In the genomic region with DNA sequence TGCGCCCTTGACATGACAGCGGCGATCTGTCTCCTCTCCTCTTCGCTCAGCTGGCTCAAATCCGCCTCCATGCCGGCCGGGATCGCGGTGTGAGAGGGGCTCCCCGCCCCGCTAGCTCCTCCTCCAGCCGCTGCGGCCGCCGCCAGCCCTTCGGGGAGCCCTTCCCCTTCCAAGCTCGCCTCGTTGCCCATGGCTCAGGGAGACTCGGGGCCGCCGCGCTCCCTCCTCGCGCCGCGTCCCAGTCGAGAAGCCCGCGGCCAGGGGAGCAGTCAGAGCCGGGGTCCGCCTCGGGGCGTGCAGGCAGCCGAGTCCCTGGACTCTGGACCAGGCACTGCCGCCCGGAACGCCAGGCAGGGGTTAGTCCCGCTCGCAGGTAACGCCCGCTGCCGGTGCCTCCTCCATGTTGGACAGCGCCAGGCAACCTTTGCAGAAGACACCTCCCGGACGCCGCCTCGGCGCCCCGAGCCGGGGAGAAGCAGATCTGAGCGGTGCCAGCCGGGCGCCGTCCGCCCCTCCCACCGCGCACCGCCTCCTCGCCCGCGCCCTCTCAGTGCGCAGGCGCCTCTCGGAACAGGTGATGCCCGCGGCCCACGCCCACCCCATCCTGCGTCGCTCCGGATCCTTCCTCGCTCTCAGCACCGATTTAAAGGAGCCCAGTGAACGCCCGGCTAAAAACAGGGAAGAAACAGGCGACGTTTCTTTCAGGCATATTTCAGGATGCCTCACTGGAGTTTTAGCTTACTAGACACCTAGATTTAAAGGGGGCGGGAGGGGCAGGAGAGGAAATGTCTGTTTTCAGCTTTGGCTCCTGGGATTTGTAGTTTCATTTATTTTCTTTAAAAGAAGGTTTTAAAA, we compare ENCODE assay signal across 8 cellular contexts. TPM values are rescaled to one million over a fixed set of nuclear protein-coding genes. Genes with fewer than 3 reads are reported as not detected.
DNase-seq lines count a peak whose midpoint lies in the region; ATAC-seq, FAIRE-seq and TF ChIP-seq lines count a peak whose summit lies in the region.

A gene with protein sequence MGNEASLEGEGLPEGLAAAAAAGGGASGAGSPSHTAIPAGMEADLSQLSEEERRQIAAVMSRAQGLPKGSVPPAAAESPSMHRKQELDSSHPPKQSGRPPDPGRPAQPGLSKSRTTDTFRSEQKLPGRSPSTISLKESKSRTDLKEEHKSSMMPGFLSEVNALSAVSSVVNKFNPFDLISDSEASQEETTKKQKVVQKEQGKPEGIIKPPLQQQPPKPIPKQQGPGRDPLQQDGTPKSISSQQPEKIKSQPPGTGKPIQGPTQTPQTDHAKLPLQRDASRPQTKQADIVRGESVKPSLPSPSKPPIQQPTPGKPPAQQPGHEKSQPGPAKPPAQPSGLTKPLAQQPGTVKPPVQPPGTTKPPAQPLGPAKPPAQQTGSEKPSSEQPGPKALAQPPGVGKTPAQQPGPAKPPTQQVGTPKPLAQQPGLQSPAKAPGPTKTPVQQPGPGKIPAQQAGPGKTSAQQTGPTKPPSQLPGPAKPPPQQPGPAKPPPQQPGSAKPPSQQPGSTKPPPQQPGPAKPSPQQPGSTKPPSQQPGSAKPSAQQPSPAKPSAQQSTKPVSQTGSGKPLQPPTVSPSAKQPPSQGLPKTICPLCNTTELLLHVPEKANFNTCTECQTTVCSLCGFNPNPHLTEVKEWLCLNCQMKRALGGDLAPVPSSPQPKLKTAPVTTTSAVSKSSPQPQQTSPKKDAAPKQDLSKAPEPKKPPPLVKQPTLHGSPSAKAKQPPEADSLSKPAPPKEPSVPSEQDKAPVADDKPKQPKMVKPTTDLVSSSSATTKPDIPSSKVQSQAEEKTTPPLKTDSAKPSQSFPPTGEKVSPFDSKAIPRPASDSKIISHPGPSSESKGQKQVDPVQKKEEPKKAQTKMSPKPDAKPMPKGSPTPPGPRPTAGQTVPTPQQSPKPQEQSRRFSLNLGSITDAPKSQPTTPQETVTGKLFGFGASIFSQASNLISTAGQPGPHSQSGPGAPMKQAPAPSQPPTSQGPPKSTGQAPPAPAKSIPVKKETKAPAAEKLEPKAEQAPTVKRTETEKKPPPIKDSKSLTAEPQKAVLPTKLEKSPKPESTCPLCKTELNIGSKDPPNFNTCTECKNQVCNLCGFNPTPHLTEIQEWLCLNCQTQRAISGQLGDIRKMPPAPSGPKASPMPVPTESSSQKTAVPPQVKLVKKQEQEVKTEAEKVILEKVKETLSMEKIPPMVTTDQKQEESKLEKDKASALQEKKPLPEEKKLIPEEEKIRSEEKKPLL (N-terminal part only) (minus strand): TSS at position 483 of the 855 bp plus-strand sequence. CDS start 292 bp downstream, at position 191.

- peaks cover 9% of the 10 kb centered on the region; the same call in 1 of the 3 replicates for H3K4me1 ChIP-seq in A549
- no peaks in the 10 kb centered on the region for H3K4me1 ChIP-seq in ectodermal cell (ENCODE audit: control insufficient read depth, insufficient read depth, low read length)
- no peaks in the 10 kb centered on the region for H3K4me1 ChIP-seq in lung (ENCODE audit: control insufficient read depth in 2 of 2, insufficient read depth in 2 of 2, low read length in 2 of 2)

- peak in 1 of 2 experiments; percentile 19; a peak in 1 of 5 replicates for TF ChIP-seq RAD21 in A549 (conservative IDR thresholded peaks at IDR 0.05 in 1 of 2, IDR thresholded peaks at IDR 0.05 in 1 of 2)

- peak; percentile 52 to 92 for DNase-seq in A549 (ENCODE audit: low read depth in 1 of 2, low spot score in 1 of 2)
- peak; percentile 97 for DNase-seq in NCI-H2227 treated with DMSO at 0.1 percent for 48 hours (lab: John Stamatoyannopoulos, UW)
- DNase-seq in activated CD4-positive, alpha-beta T cell treated with anti-CD3 and anti-CD28 coated beads, Interleukin-2, amount 10 ng/mL, durations not matched to agents 24 days and 14 days: peak; percentile 87
- DNase-seq in lung (ENCODE audit: low spot score): peak; percentile 88
- DNase-seq in stimulated activated CD8-positive, alpha-beta memory T cell treated with anti-CD3 and anti-CD28 coated beads, Interleukin-12 subunit alpha, Interleukin-12 subunit beta, amount 100 ng/mL, for 4 hours (ENCODE audit: low read depth): peak; percentile 9

- WGBS in A549 (ENCODE audit: missing lambda C conversion rate): 0% methylated on average over 22 of the region's 77 CpGs
- 0% methylated on average over 77 of the region's 77 CpGs for WGBS in ectodermal cell, 2 experiments
- WGBS in lung, 2 donors: 1% methylated on average over 71 to 77 of the region's 77 CpGs

- no peak for TF ChIP-seq CTCF in A549 (IDR thresholded peaks at IDR 0.05)
- TF ChIP-seq CTCF in lung (IDR thresholded peaks at IDR 0.05; ENCODE audit: control extremely low read depth, extremely low read depth): no peak

- H3K36me3 Mint-ChIP-seq in activated CD4-positive, alpha-beta T cell treated with anti-CD3 and anti-CD28 coated beads, Interleukin-2, amount 10 ng/mL, durations not matched to agents 24 days and 14 days (ENCODE audit: low read depth): no peaks in the 10 kb centered on the region

- peak within 1 kb of the TSS; percentile 77 for H3K4me3 ChIP-seq in A549
- H3K4me3 ChIP-seq in ectodermal cell (ENCODE audit: insufficient read depth, low read depth, low read length): peak within 1 kb of the TSS; percentile 77
- peak within 1 kb of the TSS; percentile 47 for H3K4me3 ChIP-seq in lung

- H3K4me1 Mint-ChIP-seq in activated CD4-positive, alpha-beta T cell treated with anti-CD3 and anti-CD28 coated beads, Interleukin-2, amount 10 ng/mL, durations not matched to agents 24 days and 14 days: no peaks in the 10 kb centered on the region

- peak; percentile 92 to 98 for ATAC-seq in A549
- peak; percentile 84 for ATAC-seq in GM18870 (IDR thresholded peaks at IDR 0.05; ENCODE audit: unreplicated experiment)
- ATAC-seq in HG03139 (IDR thresholded peaks at IDR 0.05; ENCODE audit: unreplicated experiment): peak; percentile 98
- ATAC-seq in lung (ENCODE audit: insufficient read depth, low FRiP score): peak; percentile 99

- intact Hi-C loops in activated CD4-positive, alpha-beta T cell treated with anti-CD3 and anti-CD28 coated beads, Interleukin-2, amount 10 ng/mL, durations not matched to agents 24 days and 14 days (cut with micrococcal nuclease): no loop called here

- peak within 1 kb of the TSS; percentile 76 to 91 for H3K27ac ChIP-seq in A549
- peak within 1 kb of the TSS; percentile 97 for H3K27ac ChIP-seq in ectodermal cell (ENCODE audit: insufficient read depth, low read depth, low read length, poor library complexity, severe bottlenecking)
- peak within 1 kb of the TSS in 1 of 2 donors; percentile 69 for H3K27ac ChIP-seq in lung (ENCODE audit: low read depth in 1 of 2, low read length in 1 of 2)

- H3K9me3 ChIP-seq in A549 (no peaks in the 10 kb centered on the region), ectodermal cell (ENCODE audit: control insufficient read depth, low read length) (no peaks in the 10 kb centered on the region), lung (ENCODE audit: control insufficient read depth in 2 of 2, insufficient read depth in 1 of 2, low read length in 1 of 2) (no peaks in the 10 kb centered on the region)

- FAIRE-seq in A549 (lab: Jason Lieb, UNC): no peak

- H3K27me3 Mint-ChIP-seq in activated CD4-positive, alpha-beta T cell treated with anti-CD3 and anti-CD28 coated beads, Interleukin-2, amount 10 ng/mL, durations not matched to agents 24 days and 14 days: peaks cover 18% of the 10 kb centered on the region

- no peaks in the 10 kb centered on the region for H3K27me3 ChIP-seq in ectodermal cell (ENCODE audit: control insufficient read depth, insufficient read depth, low read length, poor library complexity, severe bottlenecking)
- no peaks in the 10 kb centered on the region for H3K27me3 ChIP-seq in lung (ENCODE audit: control insufficient read depth, insufficient read depth)

- H3K9me3 Mint-ChIP-seq in activated CD4-positive, alpha-beta T cell treated with anti-CD3 and anti-CD28 coated beads, Interleukin-2, amount 10 ng/mL, durations not matched to agents 24 days and 14 days: no peaks in the 10 kb centered on the region

- CTCF ChIA-PET in A549 (lab: Yijun Ruan, JAX): interaction anchor here (0.5 to 1.3 kb wide), 4 partner anchors 13 to 108 kb away, joined by 3 read pairs; no protein-coding TSS in a partner anchor

- peak within 1 kb of the TSS; percentile 62 for H3K4me3 Mint-ChIP-seq in activated CD4-positive, alpha-beta T cell treated with anti-CD3 and anti-CD28 coated beads, Interleukin-2, amount 10 ng/mL, durations not matched to agents 24 days and 14 days

- H3K36me3 ChIP-seq in ectodermal cell (ENCODE audit: control insufficient read depth, insufficient read depth, low read length): no peaks in the 10 kb centered on the region
- no peaks in the 10 kb centered on the region for H3K36me3 ChIP-seq in lung (ENCODE audit: control insufficient read depth in 2 of 2, insufficient read depth in 2 of 2, low read length in 2 of 2)

- H3K27ac Mint-ChIP-seq in activated CD4-positive, alpha-beta T cell treated with anti-CD3 and anti-CD28 coated beads, Interleukin-2, amount 10 ng/mL, durations not matched to agents 24 days and 14 days: no peak within 1 kb of the TSS

- POLR2A ChIA-PET in A549 (lab: Yijun Ruan, JAX): interaction anchor here (1.2 kb wide), 2 partner anchors 10 to 352 kb away, joined by 3 to 4 read pairs; no protein-coding TSS in a partner anchor

- no peak for TF ChIP-seq EP300 in A549 (IDR thresholded peaks at IDR 0.05)

- peak within 1 kb of the TSS; percentile 90 for H3K4me2 ChIP-seq in A549

- peak; percentile 79 for TF ChIP-seq POLR2A in A549 (IDR thresholded peaks at IDR 0.05; ENCODE audit: low read length)

RNA-seq across cellular contexts. Expression of the gene that starts here (rescaled TPM):
- polyA plus RNA-seq in A549 (2011; rRNA removed) (1.1 and 1.8 TPM in 2 replicates), A549 (2017; fragmentation: RNase III; extraction: RNeasy Plus Mini Kit Qiagen cat#74134 plus additional on column Dnase treatment) (0.41 to 0.84 TPM (median 0.70 TPM) in 3 replicates), lung (1 to 10 TPM; 1.0 to 1.3 TPM)
- 0.09 and 0.12 TPM in 2 replicates for polyA plus RNA-seq in A549 (2012; cell fraction: cytosol; rRNA removed)
- 0.23 and 0.26 TPM in 2 replicates for polyA plus RNA-seq in A549 (2012; cell fraction: nucleus; rRNA removed)
- 1.5 and 1.8 TPM in 2 replicates for polyA minus RNA-seq in A549 (2011; rRNA and poly(A)+ RNA removed)
- total RNA-seq in activated CD4-positive, alpha-beta T cell treated with anti-CD3 and anti-CD28 coated beads, Interleukin-2, amount 10 ng/mL, durations not matched to agents 24 days and 14 days: not detected in 2 replicates
- polyA plus RNA-seq in ectodermal cell (2013, experiment 1 of 4): 2.9 TPM
- 2.5 TPM for polyA plus RNA-seq in ectodermal cell (2013, experiment 2 of 4)
- polyA plus RNA-seq in ectodermal cell (2013, experiment 3 of 4): 1.8 TPM
- polyA plus RNA-seq in ectodermal cell (2013, experiment 4 of 4): 2.6 TPM
- 1 to 10 TPM; 6.1 to 8.3 TPM for total RNA-seq in lung

Comparison
In these comparisons a context has a peak if more than half of its experiments do, and no peak if none do; other contexts are left out.
1. Peak in DNase-seq in activated CD4-positive, alpha-beta T cell treated with anti-CD3 and anti-CD28 coated beads, Interleukin-2, amount 10 ng/mL, durations not matched to agents 24 days and 14 days; RNA of the gene not detected or under 1 TPM.
2. DNase-seq: peak in every context shown above with its lines; median percentile 97 in NCI-H2227 treated with DMSO at 0.1 percent for 48 hours; 88 in lung; 87 in activated CD4-positive, alpha-beta T cell treated with anti-CD3 and anti-CD28 coated beads, Interleukin-2, amount 10 ng/mL, durations not matched to agents 24 days and 14 days; 72 in A549; 9 in stimulated activated CD8-positive, alpha-beta memory T cell treated with anti-CD3 and anti-CD28 coated beads, Interleukin-12 subunit alpha, Interleukin-12 subunit beta, amount 100 ng/mL, for 4 hours.